In the genomic region with DNA sequence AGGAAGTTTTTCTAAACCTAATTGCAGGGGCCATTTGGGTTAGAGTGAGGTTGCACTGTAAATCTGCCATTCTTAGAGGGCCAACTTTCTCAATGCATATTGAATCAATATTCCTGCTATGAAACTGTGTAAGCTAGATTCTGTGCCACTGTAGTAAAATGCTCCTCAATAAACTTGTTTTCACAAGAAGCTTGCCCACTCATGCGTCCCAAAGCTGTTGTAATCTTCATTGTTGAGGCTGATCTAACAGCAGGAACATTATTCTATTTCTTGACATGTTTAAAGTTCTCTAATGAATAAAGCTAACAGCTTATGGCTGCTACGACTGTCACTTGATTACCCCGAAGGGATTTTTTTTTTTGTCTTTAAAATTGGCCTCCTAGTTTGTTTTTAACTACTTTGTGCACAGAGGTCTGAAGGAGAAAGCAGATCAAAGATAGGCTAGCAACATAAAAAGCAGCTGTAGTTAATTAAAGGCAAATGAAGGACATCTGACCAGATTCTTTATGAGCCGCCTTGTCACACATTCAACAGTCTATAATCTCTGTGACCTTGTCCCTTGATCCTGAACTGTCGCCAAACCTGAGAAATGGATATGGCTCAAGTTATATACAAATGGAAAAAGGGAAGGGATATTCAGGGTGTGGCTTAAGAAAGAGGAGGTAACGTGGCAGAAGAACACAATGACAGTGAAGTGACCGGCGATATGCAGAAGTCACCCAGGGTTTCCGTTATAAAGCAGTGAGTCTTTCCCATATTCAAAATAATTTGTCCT, we compare ENCODE assay signal across 25 cellular contexts.
"Had no signal": no experiment of that assay in that cellular context is flagged by ENCODE, and none has a peak within 500 bp of the region (broad histone marks: within the 10 kb centered on the region; RNA-seq: fewer than 3 reads in every experiment).

No MANE protein-coding gene starts in this region.

- H3K9me3 ChIP-seq: body of pancreas, left lung, suprapubic skin, transverse colon, uterus had no signal

- H3K4me1 Mint-ChIP-seq: activated B cell treated with CpG ODN at 0.5 μM for 24 hours; activated CD8-positive, alpha-beta memory T cell treated with anti-CD3 and anti-CD28 coated beads, Interleukin-2, amount 10 ng/mL, durations not matched to agents 7 days and 5 days; activated naive CD8-positive, alpha-beta T cell treated with anti-CD3 and anti-CD28 coated beads, Interleukin-2, amount 10 ng/mL, durations not matched to agents 7 days and 5 days; mesothelial cell of epicardium; stimulated activated naive CD8-positive, alpha-beta T cell treated with anti-CD3 and anti-CD28 coated beads, Interleukin-15, amount 100 ng/mL, for 72 hours had no signal

- H3K36me3 ChIP-seq: left lung, suprapubic skin, transverse colon, uterus had no signal

- H3K9me3 Mint-ChIP-seq: activated naive CD8-positive, alpha-beta T cell treated with anti-CD3 and anti-CD28 coated beads, Interleukin-2, amount 10 ng/mL, durations not matched to agents 7 days and 5 days; activated T-cell treated with anti-CD3 and anti-CD28 coated beads, Interleukin-2, amount 50 U/mL, for 24 hours; mesothelial cell of epicardium had no signal

- H3K4me3 Mint-ChIP-seq: activated B cell treated with CpG ODN at 0.5 μM for 24 hours; activated CD4-positive, alpha-beta memory T cell treated with anti-CD3 and anti-CD28 coated beads for 36 hours; activated CD8-positive, alpha-beta memory T cell treated with anti-CD3 and anti-CD28 coated beads, Interleukin-2, amount 10 ng/mL, durations not matched to agents 7 days and 5 days; activated naive CD8-positive, alpha-beta T cell treated with anti-CD3 and anti-CD28 coated beads, Interleukin-2, amount 10 ng/mL, durations not matched to agents 7 days and 5 days; activated T-cell treated with anti-CD3 and anti-CD28 coated beads, Interleukin-2, amount 50 U/mL, for 24 hours; mesothelial cell of epicardium; stimulated activated naive CD8-positive, alpha-beta T cell treated with anti-CD3 and anti-CD28 coated beads, Interleukin-15, amount 100 ng/mL, for 72 hours; T-helper 2 cell treated with Interferon-gamma antibody and Interleukin-4, amounts not matched to agents 5 μg/mL and 100 μg/mL, for 36 hours had no signal

- H3K4me1 ChIP-seq: body of pancreas, foreskin keratinocyte, left lung, suprapubic skin, transverse colon, uterus had no signal

- DNase-seq: activated B cell treated with CpG ODN at 0.5 μM for 24 hours; activated CD4-positive, alpha-beta memory T cell treated with anti-CD3 and anti-CD28 coated beads for 36 hours; activated CD4-positive, alpha-beta T cell treated with anti-CD3 and anti-CD28 coated beads for 4 hours; activated CD8-positive, alpha-beta memory T cell treated with anti-CD3 and anti-CD28 coated beads, Interleukin-2, amount 10 ng/mL, durations not matched to agents 7 days and 5 days; activated naive CD4-positive, alpha-beta T cell treated with Interleukin-2 at 50 U/mL for 16 hours; activated naive CD8-positive, alpha-beta T cell treated with anti-CD3 and anti-CD28 coated beads, Interleukin-2, amount 10 ng/mL, durations not matched to agents 7 days and 5 days; activated T-cell treated with anti-CD3 and anti-CD28 coated beads, Interleukin-2, amount 50 U/mL, for 24 hours; body of pancreas; dermis blood vessel endothelial cell; effector memory CD4-positive, alpha-beta T cell; foreskin keratinocyte; left lung; right cardiac atrium; stimulated activated CD4-positive, alpha-beta T cell treated with anti-CD3 and anti-CD28 coated beads, Interleukin-15, amount 100 ng/mL, for 24 hours; stimulated activated CD4-positive, alpha-beta T cell treated with anti-CD3 and anti-CD28 coated beads, Interleukin-4, amount 100 ng/mL, for 1 hour; stimulated activated naive CD8-positive, alpha-beta T cell treated with anti-CD3 and anti-CD28 coated beads, Interleukin-15, amount 100 ng/mL, for 72 hours; transverse colon; uterus had no signal

- H3K4me3 ChIP-seq: body of pancreas, hepatocyte, left lung, skin epidermis, suprapubic skin, transverse colon, uterus had no signal

- H3K27me3 ChIP-seq: body of pancreas, hepatocyte, left lung, suprapubic skin, transverse colon, uterus had no signal

- H3K27me3 Mint-ChIP-seq: activated B cell treated with CpG ODN at 0.5 μM for 24 hours; activated CD8-positive, alpha-beta memory T cell treated with anti-CD3 and anti-CD28 coated beads, Interleukin-2, amount 10 ng/mL, durations not matched to agents 7 days and 5 days; activated naive CD8-positive, alpha-beta T cell treated with anti-CD3 and anti-CD28 coated beads, Interleukin-2, amount 10 ng/mL, durations not matched to agents 7 days and 5 days; activated T-cell treated with anti-CD3 and anti-CD28 coated beads, Interleukin-2, amount 50 U/mL, for 24 hours; stimulated activated naive CD8-positive, alpha-beta T cell treated with anti-CD3 and anti-CD28 coated beads, Interleukin-15, amount 100 ng/mL, for 72 hours had no signal

- H3K27ac ChIP-seq: body of pancreas, foreskin keratinocyte, hepatocyte, left lung, skin epidermis, suprapubic skin, transverse colon, uterus had no signal

- H3K27ac Mint-ChIP-seq: activated B cell treated with CpG ODN at 0.5 μM for 24 hours; activated CD4-positive, alpha-beta memory T cell treated with anti-CD3 and anti-CD28 coated beads for 36 hours; activated CD8-positive, alpha-beta memory T cell treated with anti-CD3 and anti-CD28 coated beads, Interleukin-2, amount 10 ng/mL, durations not matched to agents 7 days and 5 days; activated naive CD8-positive, alpha-beta T cell treated with anti-CD3 and anti-CD28 coated beads, Interleukin-2, amount 10 ng/mL, durations not matched to agents 7 days and 5 days; activated T-cell treated with anti-CD3 and anti-CD28 coated beads, Interleukin-2, amount 50 U/mL, for 24 hours; activated T-helper 2 cell treated with anti-CD3 and anti-CD28 coated beads, Interferon-gamma antibody, Interleukin-2, Interleukin-4, amounts not matched to agents 10 μg/mL and 5 μg/mL and 100 μg/mL, durations not matched to agents 14 hours and 24 hours and 36 hours; mesothelial cell of epicardium; progenitor cell of endocrine pancreas; stimulated activated naive CD8-positive, alpha-beta T cell treated with anti-CD3 and anti-CD28 coated beads, Interleukin-15, amount 100 ng/mL, for 72 hours; T-helper 2 cell treated with Interferon-gamma antibody and Interleukin-4, amounts not matched to agents 5 μg/mL and 100 μg/mL, for 36 hours had no signal

- ATAC-seq: activated CD8-positive, alpha-beta memory T cell treated with anti-CD3 and anti-CD28 coated beads, Interleukin-2, amount 10 ng/mL, durations not matched to agents 7 days and 5 days; body of pancreas; foreskin keratinocyte; left lung; right cardiac atrium; stimulated activated naive CD8-positive, alpha-beta T cell treated with anti-CD3 and anti-CD28 coated beads, Interleukin-15, amount 100 ng/mL, for 72 hours had no signal

- H3K36me3 Mint-ChIP-seq: activated CD4-positive, alpha-beta memory T cell treated with anti-CD3 and anti-CD28 coated beads for 36 hours; activated CD8-positive, alpha-beta memory T cell treated with anti-CD3 and anti-CD28 coated beads, Interleukin-2, amount 10 ng/mL, durations not matched to agents 7 days and 5 days; activated naive CD8-positive, alpha-beta T cell treated with anti-CD3 and anti-CD28 coated beads, Interleukin-2, amount 10 ng/mL, durations not matched to agents 7 days and 5 days; mesothelial cell of epicardium had no signal
